ENCODE assay signal across 2 cellular contexts in genomic region chr3:43036621-43037331, GRCh38.
TF ChIP-seq lines count a peak whose summit lies in the region.

No MANE protein-coding gene starts in this region.

TF ChIP-seq in IMR-90, 13 proteins besides CTCF, POLR2A, EP300 and RAD21:
- no peak for TF ChIP-seq CHD1 (IDR thresholded peaks at IDR 0.05; ENCODE audit: low read depth, low read length)
- TF ChIP-seq RFX5 (IDR thresholded peaks at IDR 0.05; ENCODE audit: low read depth, low read length) = no peak
- TF ChIP-seq FOS (IDR thresholded peaks at IDR 0.05; ENCODE audit: low read depth, low read length) = no peak
- peak; percentile 38; the same call in 1 of the 2 replicates for TF ChIP-seq CEBPB (IDR thresholded peaks at IDR 0.05; ENCODE audit: low read depth, low read length)
- no peak for TF ChIP-seq SMC3 (IDR thresholded peaks at IDR 0.05; ENCODE audit: low read depth, low read length)
TF ChIP-seq in IMR-90: peak in this region for 1.

TF ChIP-seq in GM12891, 5 proteins besides CTCF, POLR2A, EP300 and RAD21:
- no peak for TF ChIP-seq TAF1 (IDR thresholded peaks at IDR 0.05; ENCODE audit: low read depth, low read length)
- no peak for TF ChIP-seq POLR2AphosphoS5 (IDR thresholded peaks at IDR 0.05; ENCODE audit: low read depth, low read length)
- TF ChIP-seq PAX5 (IDR thresholded peaks at IDR 0.05; ENCODE audit: insufficient read depth, low read length, severe bottlenecking) = no peak
- TF ChIP-seq POU2F2 (IDR thresholded peaks at IDR 0.05; ENCODE audit: low read depth, low read length) = no peak
- TF ChIP-seq SPI1 (IDR thresholded peaks at IDR 0.05; ENCODE audit: low read depth, low read length) = no peak
